In the genomic region with DNA sequence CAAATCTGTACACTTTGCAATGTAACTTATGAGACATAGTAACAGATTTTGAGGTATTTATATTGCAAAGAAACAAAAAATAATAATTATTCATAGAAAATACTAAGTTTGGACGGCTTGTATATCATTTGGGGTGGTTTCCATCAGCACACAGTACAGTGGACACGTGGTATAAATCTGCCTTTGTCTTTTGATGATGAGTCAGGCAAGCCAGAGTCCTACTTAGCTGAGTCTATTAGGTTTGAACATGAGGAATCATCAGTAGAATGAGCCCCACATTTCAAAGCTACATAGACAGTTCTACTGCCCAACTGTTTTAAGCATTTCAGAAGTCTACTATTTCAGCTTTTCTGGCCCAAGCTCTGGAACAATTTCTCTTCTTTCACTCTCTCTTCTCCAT, we compare ENCODE assay signal across 19 cellular contexts.
"Had no signal": no experiment of that assay in that cellular context is flagged by ENCODE, and none has a peak within 500 bp of the region (broad histone marks: within the 10 kb centered on the region; RNA-seq: fewer than 3 reads in every experiment).

No MANE protein-coding gene starts in this region.

- DNase-seq: activated CD4-positive, alpha-beta T cell treated with anti-CD3 and anti-CD28 coated beads, Interleukin-2, amount 10 ng/mL, durations not matched to agents 24 days and 14 days; activated CD4-positive, CD25-positive, alpha-beta regulatory T cell; activated CD8-positive, alpha-beta memory T cell treated with anti-CD3 and anti-CD28 coated beads, Interleukin-2, amount 50 U/mL, for 48 hours; activated gamma-delta T cell treated with Interleukin-2 at 50 U/mL for 16 hours; amniotic stem cell; body of pancreas; central memory CD4-positive, alpha-beta T cell; colonic mucosa; esophagus squamous epithelium; foreskin melanocyte; ovary; stimulated activated CD4-positive, alpha-beta T cell treated with anti-CD3 and anti-CD28 coated beads, Interleukin-4, amount 100 ng/mL, for 1 hour; stimulated activated naive B cell treated with anti-CD40 and anti-IgM and Interleukin-4, amounts not matched to agents 10 μg/mL and 1 μg/mL and 100 μg/mL, for 72 hours; transverse colon had no signal

- H3K27me3 ChIP-seq: body of pancreas, colonic mucosa, esophagus squamous epithelium, ovary, transverse colon had no signal

- H3K27ac Mint-ChIP-seq: activated CD4-positive, alpha-beta T cell treated with anti-CD3 and anti-CD28 coated beads, Interleukin-2, amount 10 ng/mL, durations not matched to agents 24 days and 14 days; activated naive CD8-positive, alpha-beta T cell; mesothelial cell of epicardium; stimulated activated naive B cell treated with anti-CD40 and anti-IgM and Interleukin-4, amounts not matched to agents 10 μg/mL and 1 μg/mL and 100 μg/mL, for 72 hours; T-helper 2 cell treated with Interferon-gamma antibody and Interleukin-4, amounts not matched to agents 5 μg/mL and 100 μg/mL, for 36 hours had no signal

- H3K4me3 ChIP-seq: body of pancreas, colonic mucosa, esophagus squamous epithelium, lung, ovary, transverse colon had no signal

- H3K36me3 ChIP-seq: colonic mucosa, esophagus squamous epithelium, ovary, transverse colon had no signal

- H3K27ac ChIP-seq: body of pancreas, colonic mucosa, esophagus squamous epithelium, ovary, transverse colon had no signal

- H3K9me3 Mint-ChIP-seq: activated CD4-positive, alpha-beta T cell treated with anti-CD3 and anti-CD28 coated beads, Interleukin-2, amount 10 ng/mL, durations not matched to agents 24 days and 14 days; mesothelial cell of epicardium; stimulated activated naive B cell treated with anti-CD40 and anti-IgM and Interleukin-4, amounts not matched to agents 10 μg/mL and 1 μg/mL and 100 μg/mL, for 72 hours; T-helper 2 cell treated with Interferon-gamma antibody and Interleukin-4, amounts not matched to agents 5 μg/mL and 100 μg/mL, for 36 hours had no signal

- ATAC-seq: body of pancreas; stimulated activated naive B cell treated with anti-CD40 and anti-IgM and Interleukin-4, amounts not matched to agents 10 μg/mL and 1 μg/mL and 100 μg/mL, for 72 hours had no signal

- H3K4me1 Mint-ChIP-seq: activated CD4-positive, alpha-beta T cell treated with anti-CD3 and anti-CD28 coated beads, Interleukin-2, amount 10 ng/mL, durations not matched to agents 24 days and 14 days; mesothelial cell of epicardium; stimulated activated naive B cell treated with anti-CD40 and anti-IgM and Interleukin-4, amounts not matched to agents 10 μg/mL and 1 μg/mL and 100 μg/mL, for 72 hours had no signal

- H3K9me3 ChIP-seq: body of pancreas, colonic mucosa, esophagus squamous epithelium, ovary, transverse colon had no signal

- H3K4me1 ChIP-seq: body of pancreas, colonic mucosa, esophagus squamous epithelium, transverse colon had no signal

- FAIRE-seq: islet of Langerhans had no signal

- H3K27me3 Mint-ChIP-seq: activated CD4-positive, alpha-beta T cell treated with anti-CD3 and anti-CD28 coated beads, Interleukin-2, amount 10 ng/mL, durations not matched to agents 24 days and 14 days; activated naive CD8-positive, alpha-beta T cell; stimulated activated naive B cell treated with anti-CD40 and anti-IgM and Interleukin-4, amounts not matched to agents 10 μg/mL and 1 μg/mL and 100 μg/mL, for 72 hours had no signal

- H3K36me3 Mint-ChIP-seq: activated naive CD8-positive, alpha-beta T cell; mesothelial cell of epicardium; stimulated activated naive B cell treated with anti-CD40 and anti-IgM and Interleukin-4, amounts not matched to agents 10 μg/mL and 1 μg/mL and 100 μg/mL, for 72 hours had no signal

- H3K4me3 Mint-ChIP-seq: activated CD4-positive, alpha-beta T cell treated with anti-CD3 and anti-CD28 coated beads, Interleukin-2, amount 10 ng/mL, durations not matched to agents 24 days and 14 days; activated naive CD8-positive, alpha-beta T cell; mesothelial cell of epicardium; stimulated activated naive B cell treated with anti-CD40 and anti-IgM and Interleukin-4, amounts not matched to agents 10 μg/mL and 1 μg/mL and 100 μg/mL, for 72 hours; T-helper 2 cell treated with Interferon-gamma antibody and Interleukin-4, amounts not matched to agents 5 μg/mL and 100 μg/mL, for 36 hours had no signal
